ENCODE assay signal across 18 cellular contexts in genomic region chr9:134536101-134536900, GRCh38.
DNase-seq lines count a peak whose midpoint lies in the region; ATAC-seq and TF ChIP-seq lines count a peak whose summit lies in the region.
"Had no signal": no experiment of that assay in that cellular context is flagged by ENCODE, and none has a peak within 500 bp of the region (broad histone marks: within the 10 kb centered on the region; RNA-seq: fewer than 3 reads in every experiment).

No MANE protein-coding gene starts in this region.

- no peaks in the 10 kb centered on the region for H3K27me3 Mint-ChIP-seq in activated CD8-positive, alpha-beta memory T cell treated with anti-CD3 and anti-CD28 coated beads, Interleukin-2, amount 10 ng/mL, durations not matched to agents 7 days and 5 days
- H3K27me3 Mint-ChIP-seq: activated CD4-positive, alpha-beta memory T cell treated with anti-CD3 and anti-CD28 coated beads for 36 hours had no signal

- POLR2A ChIA-PET in AG04449 (lab: Yijun Ruan, JAX), result interaction anchor here (0.6 kb wide), 1 partner anchor 102 kb away, joined by 3 read pairs; no protein-coding TSS in a partner anchor

- H3K4me1 ChIP-seq in mesodermal cell (ENCODE audit: control insufficient read depth, insufficient read depth, low read length, poor library complexity, severe bottlenecking) (peaks cover 37% of the 10 kb centered on the region), gastroesophageal sphincter (peaks cover 0 to 38% (median 3%) of the 10 kb centered on the region in 3 donors)
- H3K4me1 ChIP-seq: BE2C had no signal

- no peaks in the 10 kb centered on the region for H3K36me3 Mint-ChIP-seq in activated CD8-positive, alpha-beta memory T cell treated with anti-CD3 and anti-CD28 coated beads, Interleukin-2, amount 10 ng/mL, durations not matched to agents 7 days and 5 days
- H3K36me3 Mint-ChIP-seq: activated CD4-positive, alpha-beta memory T cell treated with anti-CD3 and anti-CD28 coated beads for 36 hours had no signal

- H3K27ac Mint-ChIP-seq in activated CD8-positive, alpha-beta memory T cell treated with anti-CD3 and anti-CD28 coated beads, Interleukin-2, amount 10 ng/mL, durations not matched to agents 7 days and 5 days, result no peak overlapping the region
- H3K27ac Mint-ChIP-seq: activated CD4-positive, alpha-beta memory T cell treated with anti-CD3 and anti-CD28 coated beads for 36 hours had no signal

- no peaks in the 10 kb centered on the region for H3K27me3 ChIP-seq in brain microvascular endothelial cell (replicated peaks)
- peaks cover 46% of the 10 kb centered on the region for H3K27me3 ChIP-seq in gastroesophageal sphincter
- H3K27me3 ChIP-seq: BE2C, ovary had no signal

- 83 to 88% methylated on average over 14 to 17 of the region's 22 CpGs for WGBS in mesodermal cell (ENCODE audit: insufficient coverage in 2 of 2), 2 experiments
- 76 to 84% methylated on average over 3 to 5 of the region's 22 CpGs for WGBS in gastroesophageal sphincter (ENCODE audit: low coverage in 1 of 2), 2 donors

- CTCF ChIA-PET in AG04449 (lab: Yijun Ruan, JAX), result interaction anchor here (1.5 kb wide), 1 partner anchor 125 kb away, joined by 3 read pairs; no protein-coding TSS in a partner anchor
- CTCF ChIA-PET in activated CD8-positive, alpha-beta memory T cell treated with anti-CD3 and anti-CD28 coated beads, Interleukin-2, amount 10 ng/mL, durations not matched to agents 7 days and 5 days (lab: Charles Lee), result interaction anchor here (1.3 kb wide), 1 partner anchor 24 kb away, joined by 4 read pairs; no protein-coding TSS in a partner anchor

- no peaks in the 10 kb centered on the region for H3K9me3 Mint-ChIP-seq in activated CD8-positive, alpha-beta memory T cell treated with anti-CD3 and anti-CD28 coated beads, Interleukin-2, amount 10 ng/mL, durations not matched to agents 7 days and 5 days (ENCODE audit: low read depth)
- H3K9me3 Mint-ChIP-seq: activated CD4-positive, alpha-beta memory T cell treated with anti-CD3 and anti-CD28 coated beads for 36 hours had no signal

- H3K4me3 ChIP-seq in AG04449 (ENCODE audit: low read depth, low read length) (no peak overlapping the region), brain microvascular endothelial cell (ENCODE audit: low read depth, low read length) (no peak overlapping the region), mesodermal cell (ENCODE audit: extremely low read depth, insufficient read depth, low read length, poor library complexity, severe bottlenecking) (no peak overlapping the region), gastroesophageal sphincter (no peak overlapping the region)
- H3K4me3 ChIP-seq: K562, ovary had no signal

- no peak for ATAC-seq in gastroesophageal sphincter
- ATAC-seq in activated CD8-positive, alpha-beta memory T cell treated with anti-CD3 and anti-CD28 coated beads, Interleukin-2, amount 10 ng/mL, durations not matched to agents 7 days and 5 days, result no peak
- ATAC-seq: HCT116, K562, left lobe of liver had no signal

- TF ChIP-seq CTCF in AG04449 (IDR thresholded peaks at IDR 0.05; ENCODE audit: insufficient read depth, low read length, missing control alignments) (no peak), brain microvascular endothelial cell (IDR thresholded peaks at IDR 0.05; ENCODE audit: low read depth, low read length, missing control alignments) (no peak), gastroesophageal sphincter (IDR thresholded peaks at IDR 0.05) (no peak)

- TF ChIP-seq EP300 in gastroesophageal sphincter (IDR thresholded peaks at IDR 0.05), result no peak

- H3K4me1 Mint-ChIP-seq in activated CD8-positive, alpha-beta memory T cell treated with anti-CD3 and anti-CD28 coated beads, Interleukin-2, amount 10 ng/mL, durations not matched to agents 7 days and 5 days, result no peaks in the 10 kb centered on the region

- no peak overlapping the region for H3K4me3 Mint-ChIP-seq in activated CD8-positive, alpha-beta memory T cell treated with anti-CD3 and anti-CD28 coated beads, Interleukin-2, amount 10 ng/mL, durations not matched to agents 7 days and 5 days
- H3K4me3 Mint-ChIP-seq: activated CD4-positive, alpha-beta memory T cell treated with anti-CD3 and anti-CD28 coated beads for 36 hours had no signal

- DNase-seq in AG04449 (ENCODE audit: low read depth, low spot score) (peak; percentile 53), HT1080 (ENCODE audit: low read depth) (peak; percentile 79), brain microvascular endothelial cell (peak; percentile 81), mesenteric fat pad (ENCODE audit: low spot score) (no peak)
- no peak for DNase-seq in stimulated activated CD4-positive, alpha-beta T cell treated with anti-CD3 and anti-CD28 coated beads, Interleukin-15, amount 100 ng/mL, for 24 hours
- DNase-seq in activated CD8-positive, alpha-beta memory T cell treated with anti-CD3 and anti-CD28 coated beads, Interleukin-2, amount 10 ng/mL, durations not matched to agents 7 days and 5 days, result no peak
- DNase-seq: activated CD4-positive, alpha-beta memory T cell treated with anti-CD3 and anti-CD28 coated beads for 36 hours; activated naive CD4-positive, alpha-beta T cell treated with Interleukin-2 at 50 U/mL for 16 hours; BE2C; cortex of kidney; DMS79; NCI-H1930; ovary had no signal

- no peak for TF ChIP-seq POLR2A in gastroesophageal sphincter (IDR thresholded peaks at IDR 0.05)

- H3K36me3 ChIP-seq in brain microvascular endothelial cell (replicated peaks) (no peaks in the 10 kb centered on the region), mesodermal cell (ENCODE audit: control insufficient read depth, insufficient read depth, low read length) (no peaks in the 10 kb centered on the region), gastroesophageal sphincter (no peaks in the 10 kb centered on the region)
- H3K36me3 ChIP-seq: BE2C, ovary had no signal

- peaks cover 7% of the 10 kb centered on the region for H3K9me3 ChIP-seq in mesodermal cell (ENCODE audit: control insufficient read depth, low read length)
- H3K9me3 ChIP-seq in gastroesophageal sphincter, result peaks cover 0 to 8% (median 0%) of the 10 kb centered on the region in 3 donors
- H3K9me3 ChIP-seq: BE2C, ovary had no signal

- in situ Hi-C loops in brain microvascular endothelial cell (cut with HindIII; ENCODE audit: low pct_ligation_motif_present, low sequenced_read_pairs), result no loop called here

- no peak overlapping the region for H3K27ac ChIP-seq in brain microvascular endothelial cell
- peak overlapping the region; percentile 72 for H3K27ac ChIP-seq in mesodermal cell (ENCODE audit: low read depth, low read length, severe bottlenecking)
- H3K27ac ChIP-seq in gastroesophageal sphincter, result no peak overlapping the region
- H3K27ac ChIP-seq: ovary had no signal

Comparison
In these comparisons a context has a peak if more than half of its experiments do, and no peak if none do; other contexts are left out.
1. DNase-seq: peak in AG04449 (single experiment), HT1080 (single experiment) and brain microvascular endothelial cell (single experiment); none in stimulated activated CD4-positive, alpha-beta T cell treated with anti-CD3 and anti-CD28 coated beads, Interleukin-15, amount 100 ng/mL, for 24 hours (single experiment), mesenteric fat pad (single experiment) and activated CD8-positive, alpha-beta memory T cell treated with anti-CD3 and anti-CD28 coated beads, Interleukin-2, amount 10 ng/mL, durations not matched to agents 7 days and 5 days (single experiment).